In the genomic region with DNA sequence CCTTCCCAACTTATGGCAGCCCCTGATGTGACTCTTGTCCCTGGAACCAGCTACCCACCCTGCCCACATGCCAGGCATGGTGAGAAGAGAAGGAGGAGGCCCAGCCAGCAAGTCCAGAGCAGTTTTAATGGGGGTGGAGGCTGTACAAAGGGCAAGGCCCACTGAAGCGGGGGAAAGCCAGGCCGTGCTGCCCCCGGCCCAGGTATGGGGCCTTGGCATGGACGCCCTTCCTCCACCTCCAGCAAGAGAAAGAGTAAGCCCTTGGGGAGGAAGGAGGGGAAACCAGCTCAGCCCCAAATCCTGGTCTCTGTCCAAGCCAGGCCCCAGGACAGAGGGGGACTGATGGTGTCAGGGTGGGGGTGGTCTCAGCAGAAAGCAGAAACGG, we compare ENCODE assay signal across 13 cellular contexts. TPM values are rescaled to one million over a fixed set of nuclear protein-coding genes. Genes with fewer than 3 reads are reported as not detected.
"Had no signal": no experiment of that assay in that cellular context is flagged by ENCODE, and none has a peak within 500 bp of the region (broad histone marks: within the 10 kb centered on the region; RNA-seq: fewer than 3 reads in every experiment).

No MANE protein-coding gene starts in this region.

- H3K27ac ChIP-seq: prostate gland, right lobe of liver, thyroid gland, vagina had no signal

- H3K9me3 Mint-ChIP-seq: activated naive CD4-positive, alpha-beta T cell treated with anti-CD3 and anti-CD28 coated beads for 36 hours; activated T-helper 1 cell treated with anti-CD3 and anti-CD28 coated beads, Interleukin-12 subunit alpha, Interleukin-12 subunit beta, Interleukin-2, Interleukin-4 antibody, amounts not matched to agents 30 ng/mL and 10 ng/mL and 1 ng/mL, durations not matched to agents 14 hours and 24 hours and 36 hours; endodermal cell; naive thymus-derived CD8-positive, alpha-beta T cell had no signal

- H3K4me1 Mint-ChIP-seq: endodermal cell had no signal

- H3K27me3 ChIP-seq: right lobe of liver, thyroid gland, vagina had no signal

- H3K4me1 ChIP-seq: prostate gland had no signal

- H3K36me3 ChIP-seq: prostate gland had no signal

- H3K9me3 ChIP-seq: mucosa of descending colon, prostate gland, right lobe of liver, thyroid gland, vagina had no signal

- H3K4me3 ChIP-seq: mucosa of descending colon, prostate gland, right lobe of liver, thyroid gland, vagina had no signal

- H3K4me3 Mint-ChIP-seq: activated T-helper 1 cell treated with anti-CD3 and anti-CD28 coated beads, Interleukin-12 subunit alpha, Interleukin-12 subunit beta, Interleukin-2, Interleukin-4 antibody, amounts not matched to agents 30 ng/mL and 10 ng/mL and 1 ng/mL, durations not matched to agents 14 hours and 24 hours and 36 hours; endodermal cell; naive thymus-derived CD8-positive, alpha-beta T cell had no signal

- H3K27me3 Mint-ChIP-seq: naive thymus-derived CD8-positive, alpha-beta T cell had no signal

- H3K27ac Mint-ChIP-seq: activated T-helper 1 cell treated with anti-CD3 and anti-CD28 coated beads, Interleukin-12 subunit alpha, Interleukin-12 subunit beta, Interleukin-2, Interleukin-4 antibody, amounts not matched to agents 30 ng/mL and 10 ng/mL and 1 ng/mL, durations not matched to agents 14 hours and 24 hours and 36 hours; endodermal cell had no signal

- DNase-seq: activated naive CD4-positive, alpha-beta T cell treated with anti-CD3 and anti-CD28 coated beads for 36 hours; naive thymus-derived CD8-positive, alpha-beta T cell; occipital lobe; right lobe of liver; stimulated activated CD4-positive, alpha-beta T cell treated with anti-CD3 and anti-CD28 coated beads, Interleukin-2, amount 100 ng/mL, for 24 hours; T-helper 9 cell; thyroid gland had no signal

RNA-seq across cellular contexts. Expression of gene C10orf95, which starts 48.8 kb away (rescaled TPM):
- total RNA-seq: dermis microvascular lymphatic vessel endothelial cell, occipital lobe, right lobe of liver, vagina had no signal
